8 cellular contexts compared by ENCODE assay signal in genomic region chr20:62795023-62795761, GRCh38. TPM values are rescaled to one million over a fixed set of nuclear protein-coding genes. Genes with fewer than 3 reads are reported as not detected.
A peak's percentile ranks its signal among the peaks of the same experiment; 100 is the strongest.
DNase-seq lines count a peak whose midpoint lies in the region; ATAC-seq lines count a peak whose summit lies in the region.

No MANE protein-coding gene starts in this region.

- ATAC-seq in memory B cell (ENCODE audit: low read depth): no peak
- no peak for ATAC-seq in HG03039 (IDR thresholded peaks at IDR 0.05; ENCODE audit: unreplicated experiment)

- CTCF ChIA-PET in activated CD4-positive, alpha-beta T cell treated with anti-CD3 and anti-CD28 coated beads, Interleukin-2, amount 10 ng/mL, durations not matched to agents 7 days and 5 days (lab: Charles Lee): interaction anchor here (1.2 to 1.7 kb wide), 4 partner anchors 10 to 296 kb away, joined by 4 to 5 read pairs (median 4); no protein-coding TSS in a partner anchor

- H3K27ac Mint-ChIP-seq in activated CD4-positive, alpha-beta T cell treated with anti-CD3 and anti-CD28 coated beads, Interleukin-2, amount 10 ng/mL, durations not matched to agents 7 days and 5 days: peak overlapping the region; percentile 90
- H3K27ac Mint-ChIP-seq in memory B cell: peak overlapping the region; percentile 85

- H3K36me3 Mint-ChIP-seq in activated CD4-positive, alpha-beta T cell treated with anti-CD3 and anti-CD28 coated beads, Interleukin-2, amount 10 ng/mL, durations not matched to agents 7 days and 5 days (ENCODE audit: low read depth): peaks cover 18% of the 10 kb centered on the region
- H3K36me3 Mint-ChIP-seq in memory B cell: peaks cover 7% of the 10 kb centered on the region

- POLR2A ChIA-PET in activated CD4-positive, alpha-beta T cell treated with anti-CD3 and anti-CD28 coated beads, Interleukin-2, amount 10 ng/mL, durations not matched to agents 7 days and 5 days (lab: Charles Lee): interaction anchor here (0.7 kb wide), 1 partner anchor 12 kb away, joined by 3 read pairs; no protein-coding TSS in a partner anchor

- peak overlapping the region; percentile 72 for H3K4me3 Mint-ChIP-seq in activated CD4-positive, alpha-beta T cell treated with anti-CD3 and anti-CD28 coated beads, Interleukin-2, amount 10 ng/mL, durations not matched to agents 7 days and 5 days
- H3K4me3 Mint-ChIP-seq in memory B cell: peak overlapping the region; percentile 82

- H3K4me1 Mint-ChIP-seq in activated CD4-positive, alpha-beta T cell treated with anti-CD3 and anti-CD28 coated beads, Interleukin-2, amount 10 ng/mL, durations not matched to agents 7 days and 5 days: peaks cover 54% of the 10 kb centered on the region
- H3K4me1 Mint-ChIP-seq in memory B cell: peaks cover 20% of the 10 kb centered on the region

- DNase-seq in NCI-H2081 (lab: John Stamatoyannopoulos, UW) (peak; percentile 62 to 75), NCI-H2081 treated with DMSO at 0.1 percent for 48 hours (lab: John Stamatoyannopoulos, UW) (no peak), NCI-H226 (peak; percentile 25), dedifferentiated amniotic fluid mesenchymal stem cell (ENCODE audit: extremely low spot score) (peak; percentile 36), memory B cell (ENCODE audit: low spot score in 2 of 2) (peak in 1 of 2 donors; percentile 64)
- peak; percentile 70 for DNase-seq in activated CD4-positive, alpha-beta T cell treated with anti-CD3 and anti-CD28 coated beads, Interleukin-2, amount 10 ng/mL, durations not matched to agents 7 days and 5 days
- peak; percentile 16 to 40 for DNase-seq in stimulated activated CD8-positive, alpha-beta memory T cell treated with anti-CD3 and anti-CD28 coated beads, Interleukin-4, amount 100 ng/mL, for 1 hour (ENCODE audit: low read depth in 2 of 2, low spot score in 1 of 2)

- H3K27me3 Mint-ChIP-seq in activated CD4-positive, alpha-beta T cell treated with anti-CD3 and anti-CD28 coated beads, Interleukin-2, amount 10 ng/mL, durations not matched to agents 7 days and 5 days: no peaks in the 10 kb centered on the region
- no peaks in the 10 kb centered on the region for H3K27me3 Mint-ChIP-seq in memory B cell

- H3K9me3 Mint-ChIP-seq in activated CD4-positive, alpha-beta T cell treated with anti-CD3 and anti-CD28 coated beads, Interleukin-2, amount 10 ng/mL, durations not matched to agents 7 days and 5 days: no peaks in the 10 kb centered on the region
- no peaks in the 10 kb centered on the region for H3K9me3 Mint-ChIP-seq in memory B cell

RNA-seq across cellular contexts. Expression of gene MRGBP, which starts 1.1 kb away (rescaled TPM):
- 10 to 100 TPM; 14.4 to 14.5 TPM for total RNA-seq in activated CD4-positive, alpha-beta T cell treated with anti-CD3 and anti-CD28 coated beads, Interleukin-2, amount 10 ng/mL, durations not matched to agents 7 days and 5 days

RNA-seq across cellular contexts. Expression of gene OGFR, which starts 9.4 kb away (rescaled TPM):
- 10 to 100 TPM; 82.4 to 84.9 TPM for total RNA-seq in activated CD4-positive, alpha-beta T cell treated with anti-CD3 and anti-CD28 coated beads, Interleukin-2, amount 10 ng/mL, durations not matched to agents 7 days and 5 days

RNA-seq across cellular contexts. Expression of gene COL9A3, which starts 21.7 kb away (rescaled TPM):
- total RNA-seq in activated CD4-positive, alpha-beta T cell treated with anti-CD3 and anti-CD28 coated beads, Interleukin-2, amount 10 ng/mL, durations not matched to agents 7 days and 5 days: not detected
